Comparison of ENCODE assay signal across 8 cellular contexts in genomic region chr22:11054681-11055080, GRCh38.
A peak's percentile ranks its signal among the peaks of the same experiment; 100 is the strongest.
DNase-seq lines count a peak whose midpoint lies in the region; ATAC-seq, FAIRE-seq and TF ChIP-seq lines count a peak whose summit lies in the region.
"Not testable (repeated sequence)": the region's sequence is repeated elsewhere in the genome, so short reads cannot be mapped to it uniquely, and the experiment has no call there.

No MANE protein-coding gene starts in this region.

- H3K36me3 Mint-ChIP-seq in activated naive CD4-positive, alpha-beta T cell treated with anti-CD3 and anti-CD28 coated beads, Interleukin-2, amount 50 U/mL, for 72 hours = peaks cover 36 to 49% of the 10 kb centered on the region in 2 donors

- DNase-seq in RWPE2 (ENCODE audit: low spot score) = peak; percentile 75
- not testable (repeated sequence) for DNase-seq in activated naive CD4-positive, alpha-beta T cell treated with anti-CD3 and anti-CD28 coated beads, Interleukin-2, amount 50 U/mL, for 72 hours (ENCODE audit: low spot score in 2 of 2); HepG2 (ENCODE audit: low spot score); stimulated activated naive CD8-positive, alpha-beta T cell treated with anti-CD3 and anti-CD28 coated beads, Interleukin-15, amount 100 ng/mL, for 72 hours
- DNase-seq in hepatocyte (ENCODE audit: low spot score) = peak; percentile 5
- peak; percentile 10 for DNase-seq in mucosa of gallbladder (ENCODE audit: low spot score)
- peak; percentile 84 for DNase-seq in posterior vena cava (ENCODE audit: low spot score)

- TF ChIP-seq CTCF in RWPE2 (IDR thresholded peaks at IDR 0.05; ENCODE audit: poor library complexity, severe bottlenecking); gastroesophageal sphincter (IDR thresholded peaks at IDR 0.05); hepatocyte (IDR thresholded peaks at IDR 0.05; ENCODE audit: poor library complexity); HepG2 (CRISPR knock-in tag; IDR thresholded peaks at IDR 0.05): not testable (repeated sequence)

- not testable (repeated sequence) for H3K36me3 ChIP-seq in RWPE2 (ENCODE audit: low read depth); gastroesophageal sphincter; hepatocyte (replicated peaks; ENCODE audit: insufficient read depth, low read depth); HepG2 (replicated peaks in 1 of 2; ENCODE audit: control insufficient read depth in 1 of 2, insufficient read depth in 2 of 2, low read length in 2 of 2)

- H3K27me3 ChIP-seq in RWPE2 (ENCODE audit: insufficient read depth, poor library complexity, severe bottlenecking); hepatocyte; HepG2 (ENCODE audit: control insufficient read depth in 1 of 2, insufficient read depth in 2 of 2, low read length in 2 of 2): not testable (repeated sequence)
- H3K27me3 ChIP-seq in gastroesophageal sphincter = peaks cover 23% of the 10 kb centered on the region

- H3K27ac Mint-ChIP-seq in activated naive CD4-positive, alpha-beta T cell treated with anti-CD3 and anti-CD28 coated beads, Interleukin-2, amount 50 U/mL, for 72 hours; stimulated activated naive CD8-positive, alpha-beta T cell treated with anti-CD3 and anti-CD28 coated beads, Interleukin-15, amount 100 ng/mL, for 72 hours: not testable (repeated sequence)

- H3K4me3 Mint-ChIP-seq in stimulated activated naive CD8-positive, alpha-beta T cell treated with anti-CD3 and anti-CD28 coated beads, Interleukin-15, amount 100 ng/mL, for 72 hours = not testable (repeated sequence)

- not testable (repeated sequence) for H2AFZ ChIP-seq in hepatocyte; HepG2 (ENCODE audit: low read length)

- intact Hi-C loops in HepG2 (cut with micrococcal nuclease; ENCODE audit: unreplicated experiment); posterior vena cava (cut with DNase I): not testable (repeated sequence)

- not testable (repeated sequence) for H3K4me1 Mint-ChIP-seq in stimulated activated naive CD8-positive, alpha-beta T cell treated with anti-CD3 and anti-CD28 coated beads, Interleukin-15, amount 100 ng/mL, for 72 hours

- FAIRE-seq in HepG2 (lab: Jason Lieb, UNC) = not testable (repeated sequence)

- peaks cover 34 to 42% of the 10 kb centered on the region in 2 donors for H3K9me3 Mint-ChIP-seq in activated naive CD4-positive, alpha-beta T cell treated with anti-CD3 and anti-CD28 coated beads, Interleukin-2, amount 50 U/mL, for 72 hours
- H3K9me3 Mint-ChIP-seq in stimulated activated naive CD8-positive, alpha-beta T cell treated with anti-CD3 and anti-CD28 coated beads, Interleukin-15, amount 100 ng/mL, for 72 hours = peaks cover 27 to 47% of the 10 kb centered on the region in 2 donors

- CTCF ChIA-PET in HepG2 (lab: Yijun Ruan, JAX; ENCODE audit: low intra/inter-chr PET ratio, low total read pairs) = not testable (repeated sequence)

- not testable (repeated sequence) for H3K4me1 ChIP-seq in RWPE2 (ENCODE audit: insufficient read depth, poor library complexity, severe bottlenecking); gastroesophageal sphincter; hepatocyte (ENCODE audit: insufficient read depth); HepG2 (ENCODE audit: insufficient read depth, low read length)

- TF ChIP-seq POLR2A in gastroesophageal sphincter (IDR thresholded peaks at IDR 0.05); HepG2 (IDR thresholded peaks at IDR 0.05; ENCODE audit: insufficient read depth in 1 of 2, low read depth in 2 of 2, low read length in 2 of 2): not testable (repeated sequence)

- not testable (repeated sequence) for H3K4me2 ChIP-seq in hepatocyte; HepG2 (ENCODE audit: low read depth, low read length)

- H3K9me3 ChIP-seq in RWPE2 (ENCODE audit: severe bottlenecking) = not testable (repeated sequence)
- H3K9me3 ChIP-seq in gastroesophageal sphincter = peaks cover 0 to 62% (median 5%) of the 10 kb centered on the region in 3 donors
- peaks cover 13% of the 10 kb centered on the region for H3K9me3 ChIP-seq in hepatocyte (ENCODE audit: low read depth)
- peaks cover 72% of the 10 kb centered on the region for H3K9me3 ChIP-seq in HepG2 (ENCODE audit: low read length)

- not testable (repeated sequence) for H3K4me3 ChIP-seq in RWPE2 (ENCODE audit: severe bottlenecking); gastroesophageal sphincter; hepatocyte; HepG2 (replicated peaks in 1 of 3; ENCODE audit: insufficient read depth in 1 of 3, low read depth in 2 of 3, low read length in 3 of 3)

- H3K9ac ChIP-seq in HepG2 (ENCODE audit: insufficient read depth, low read depth, low read length) = not testable (repeated sequence)

- not testable (repeated sequence) for H3K27ac ChIP-seq in RWPE2 (ENCODE audit: poor library complexity, severe bottlenecking); gastroesophageal sphincter; hepatocyte; HepG2 (ENCODE audit: extremely low read length, insufficient read depth, low read length)

- ATAC-seq in RWPE2 (ENCODE audit: low read depth) (peak; percentile 13; the same call in 1 of the 3 replicates), gastroesophageal sphincter (peak; percentile 1), HepG2 (peak; percentile 12)
- peak; percentile 5 to 31 for ATAC-seq in activated naive CD4-positive, alpha-beta T cell treated with anti-CD3 and anti-CD28 coated beads, Interleukin-2, amount 50 U/mL, for 72 hours
- peak; percentile 16 for ATAC-seq in stimulated activated naive CD8-positive, alpha-beta T cell treated with anti-CD3 and anti-CD28 coated beads, Interleukin-15, amount 100 ng/mL, for 72 hours

- 64 to 75% methylated on average over 8 to 9 of the region's 11 CpGs for WGBS in gastroesophageal sphincter (ENCODE audit: low coverage in 1 of 2), 2 donors
- WGBS in hepatocyte (ENCODE audit: low lambda C conversion rate, missing lambda C conversion rate) = 64% methylated on average over 11 of the region's 11 CpGs
- WGBS in HepG2 (ENCODE audit: low lambda C conversion rate) = 35% methylated on average over 11 of the region's 11 CpGs

- POLR2A ChIA-PET in HepG2 (lab: Yijun Ruan, JAX) = not testable (repeated sequence)

- not testable (repeated sequence) for H3K9me2 ChIP-seq in hepatocyte (replicated peaks; ENCODE audit: insufficient read depth)

- not testable (repeated sequence) for BruUV-seq in HepG2 (replicated peaks; lab: Mats Ljungman, UMichigan)

- not testable (repeated sequence) for H3K79me2 ChIP-seq in hepatocyte; HepG2 (ENCODE audit: insufficient read depth, low read length)

- H3K27me3 Mint-ChIP-seq in stimulated activated naive CD8-positive, alpha-beta T cell treated with anti-CD3 and anti-CD28 coated beads, Interleukin-15, amount 100 ng/mL, for 72 hours = not testable (repeated sequence)

- not testable (repeated sequence) for TF ChIP-seq RAD21 in HepG2 (CRISPR knock-in tag; IDR thresholded peaks at IDR 0.05)

- not testable (repeated sequence) for TF ChIP-seq EP300 in gastroesophageal sphincter (IDR thresholded peaks at IDR 0.05); HepG2 (IDR thresholded peaks at IDR 0.05; ENCODE audit: low read depth in 2 of 2, low read length in 2 of 2); HepG2 (CRISPR knock-in tag; IDR thresholded peaks at IDR 0.05; ENCODE audit: borderline replicate concordance)

- H4K20me1 ChIP-seq in hepatocyte (ENCODE audit: insufficient read depth, poor library complexity, severe bottlenecking); HepG2 (ENCODE audit: insufficient read depth, low read length): not testable (repeated sequence)

- in situ Hi-C loops in HepG2 (cut with HindIII; ENCODE audit: extremely low pct_ligation_motif_present, low pct_unique_long_range_greater_than_20kb) = not testable (repeated sequence)
